ENCODE assay signal across 15 cellular contexts in the genomic region with DNA sequence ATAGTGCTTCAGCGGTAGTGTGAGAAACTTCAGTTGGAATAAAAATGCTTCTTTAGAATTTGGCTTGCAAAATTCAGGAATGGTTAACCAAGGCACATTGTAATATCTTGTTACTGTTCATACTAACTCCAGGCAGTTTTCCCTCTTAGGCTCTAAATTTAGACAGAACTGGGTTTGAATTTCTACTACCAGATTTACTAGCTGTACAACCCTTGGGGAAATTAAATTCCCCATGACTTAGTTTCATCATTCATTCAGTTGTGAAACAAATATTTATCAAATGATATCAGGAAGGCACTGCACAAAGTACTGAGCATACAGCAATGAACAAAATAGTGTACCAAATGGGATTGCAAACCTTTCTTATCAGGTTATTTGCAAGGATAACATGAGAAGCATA.
"Had no signal": no experiment of that assay in that cellular context is flagged by ENCODE, and none has a peak within 500 bp of the region (broad histone marks: within the 10 kb centered on the region; RNA-seq: fewer than 3 reads in every experiment).

No MANE protein-coding gene starts in this region.

- H3K4me3 ChIP-seq: right atrium auricular region, thoracic aorta, upper lobe of right lung had no signal

- DNase-seq: activated CD4-positive, alpha-beta T cell treated with anti-CD3 and anti-CD28 coated beads, Interleukin-2, amount 50 U/mL, for 48 hours; activated naive CD4-positive, alpha-beta T cell treated with anti-CD3 and anti-CD28 coated beads, Interleukin-2, amount 10 ng/mL, durations not matched to agents 7 days and 5 days; caudate nucleus; cortex of kidney; effector CD8-positive, alpha-beta T cell; kidney glomerular epithelial cell; mesendoderm; posterior cingulate gyrus; stimulated activated naive CD8-positive, alpha-beta T cell treated with anti-CD3 and anti-CD28 coated beads, Interleukin-15, amount 100 ng/mL, for 72 hours; T-helper 17 cell; upper lobe of right lung; WERI-Rb-1 had no signal

- H3K9me3 ChIP-seq: right atrium auricular region, thoracic aorta, upper lobe of right lung had no signal

- H3K27ac ChIP-seq: right atrium auricular region, thoracic aorta, upper lobe of right lung, WERI-Rb-1 had no signal

- H3K27me3 ChIP-seq: right atrium auricular region, upper lobe of right lung had no signal

- H3K36me3 ChIP-seq: right atrium auricular region, thoracic aorta, upper lobe of right lung, WERI-Rb-1 had no signal

- ATAC-seq: natural killer cell treated with Interleukin-12 subunit alpha and Interleukin-12 subunit beta and Interleukin-15 and Interleukin-18, amount 100 ng/mL, for 72 hours; stimulated activated naive CD8-positive, alpha-beta T cell treated with anti-CD3 and anti-CD28 coated beads, Interleukin-15, amount 100 ng/mL, for 72 hours; T-helper 17 cell; upper lobe of right lung had no signal

- H3K4me1 ChIP-seq: right atrium auricular region, upper lobe of right lung had no signal
